Comparison of ENCODE assay signal across 8 cellular contexts in the genomic region with DNA sequence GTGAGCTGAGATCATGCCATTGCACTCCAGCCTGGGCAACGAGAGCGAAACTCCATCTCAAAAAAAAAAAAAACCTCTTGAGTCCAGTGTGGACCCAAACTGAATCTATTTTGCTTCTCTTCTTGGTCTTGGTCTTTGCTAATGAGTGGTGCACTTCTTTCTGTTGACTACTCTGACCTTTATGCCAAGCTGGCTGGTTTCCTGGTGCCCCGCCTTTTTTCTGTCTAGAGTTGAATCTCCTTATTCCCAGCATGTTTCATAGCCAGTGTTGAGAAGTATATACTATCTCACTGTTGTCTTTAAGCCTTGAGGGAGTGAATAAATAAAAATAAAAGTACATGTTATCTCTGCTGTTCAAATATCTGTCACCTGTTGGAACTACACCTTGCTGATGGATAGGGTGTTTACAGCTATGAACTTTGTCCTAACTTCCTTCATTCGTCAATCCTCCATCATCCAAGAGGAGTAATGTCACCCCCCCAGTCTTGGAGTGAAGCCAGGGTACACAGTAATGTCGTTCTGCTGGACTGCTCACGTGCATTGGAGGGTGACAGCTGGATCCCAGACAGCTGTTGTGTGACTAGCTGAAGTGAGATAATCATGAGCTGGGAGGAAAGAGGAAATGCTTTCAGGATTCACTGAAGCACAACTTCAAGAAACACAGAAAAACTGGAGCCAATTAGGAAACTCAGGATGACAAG.
DNase-seq lines count a peak whose midpoint lies in the region; ATAC-seq and TF ChIP-seq lines count a peak whose summit lies in the region.

No MANE protein-coding gene starts in this region.

- DNase-seq in EH (ENCODE audit: low read depth), result peak; percentile 60
- DNase-seq in NCI-H1694 (lab: John Stamatoyannopoulos, UW), result peak; percentile 56
- DNase-seq in dedifferentiated amniotic fluid mesenchymal stem cell (ENCODE audit: extremely low spot score), result peak; percentile 58
- DNase-seq in occipital lobe (lab: John Stamatoyannopoulos, UW), result no peak
- no peak for DNase-seq in stimulated activated CD4-positive, alpha-beta T cell treated with anti-CD3 and anti-CD28 coated beads, Interleukin-4, amount 100 ng/mL, for 1 hour
- no peak for DNase-seq in activated gamma-delta T cell treated with Interleukin-2 at 50 U/mL for 16 hours

- ATAC-seq in HG03565 (IDR thresholded peaks at IDR 0.05; ENCODE audit: unreplicated experiment), result no peak

- peaks cover 3% of the 10 kb centered on the region for H3K9me3 Mint-ChIP-seq in nephron

- H3K27ac Mint-ChIP-seq in nephron, result peak overlapping the region; percentile 81 to 89 (median 83)

- peak overlapping the region in 1 of 3 experiments; percentile 21 for H3K4me3 Mint-ChIP-seq in nephron

- H3K4me1 Mint-ChIP-seq in nephron, result peaks cover 11% of the 10 kb centered on the region

- H3K27me3 Mint-ChIP-seq in nephron (ENCODE audit: low read depth), result no peaks in the 10 kb centered on the region

- no peak for TF ChIP-seq CTCF in nephron (IDR thresholded peaks at IDR 0.05; ENCODE audit: unreplicated experiment in 3 of 3)

- H3K36me3 Mint-ChIP-seq in nephron (ENCODE audit: low read depth), result no peaks in the 10 kb centered on the region

Comparison
In these comparisons a context has a peak if more than half of its experiments do, and no peak if none do; other contexts are left out.
1. DNase-seq: peak in EH (single experiment), NCI-H1694 (single experiment) and dedifferentiated amniotic fluid mesenchymal stem cell (single experiment); none in occipital lobe (single experiment), stimulated activated CD4-positive, alpha-beta T cell treated with anti-CD3 and anti-CD28 coated beads, Interleukin-4, amount 100 ng/mL, for 1 hour (single experiment) and activated gamma-delta T cell treated with Interleukin-2 at 50 U/mL for 16 hours (single experiment).